ENCODE assay signal across 22 cellular contexts in genomic region chr6:144621332-144621731, GRCh38.
DNase-seq lines count a peak whose midpoint lies in the region; ATAC-seq, FAIRE-seq and TF ChIP-seq lines count a peak whose summit lies in the region.
"Had no signal": no experiment of that assay in that cellular context is flagged by ENCODE, and none has a peak within 500 bp of the region (broad histone marks: within the 10 kb centered on the region; RNA-seq: fewer than 3 reads in every experiment).

No MANE protein-coding gene starts in this region.

- H3K36me3 ChIP-seq in HepG2 (replicated peaks in 1 of 2; ENCODE audit: control insufficient read depth in 1 of 2, insufficient read depth in 2 of 2, low read length in 2 of 2) (peaks cover 1 to 2% of the 10 kb centered on the region in 2 experiments; a peak in 1 of 5 replicates), right lobe of liver (no peaks in the 10 kb centered on the region)

- DNase-seq in HepG2 (ENCODE audit: low spot score) (no peak), right lobe of liver (no peak), NCI-H226 (peak; percentile 20), amniotic epithelial cell (ENCODE audit: low read depth) (peak; percentile 26)
- DNase-seq in activated naive CD4-positive, alpha-beta T cell treated with Interleukin-2 at 50 U/mL for 16 hours: no peak
- DNase-seq in activated CD4-positive, alpha-beta T cell treated with anti-CD3 and anti-CD28 coated beads, Interleukin-2, amount 50 U/mL, for 48 hours: no peak
- DNase-seq: CD4-positive, CD25-positive, alpha-beta regulatory T cell; CD8-positive, alpha-beta T cell; DMS 273 treated with DMSO at 0.1 percent for 48 hours; DMS79; EL; GDM1; GM23248; H7; HCEC 1CT had no signal

- H2AFZ ChIP-seq in HepG2 (ENCODE audit: low read length): no peak overlapping the region
- H2AFZ ChIP-seq: GM23248 had no signal

- WGBS in HepG2 (ENCODE audit: low lambda C conversion rate): 97% methylated on average over 4 of the region's 4 CpGs
- 100% methylated on average over 4 of the region's 4 CpGs for WGBS in right lobe of liver (ENCODE audit: insufficient coverage, low coverage, low lambda C conversion rate, missing lambda C conversion rate)

- TF ChIP-seq RAD21 in HepG2 (CRISPR knock-in tag; IDR thresholded peaks at IDR 0.05): no peak

- no peak for TF ChIP-seq CTCF in HepG2 (CRISPR knock-in tag; IDR thresholded peaks at IDR 0.05)
- TF ChIP-seq CTCF in right lobe of liver (IDR thresholded peaks at IDR 0.05): no peak

- H3K4me3 ChIP-seq in HepG2 (replicated peaks in 1 of 3; ENCODE audit: insufficient read depth in 1 of 3, low read depth in 2 of 3, low read length in 3 of 3) (no peak overlapping the region), right lobe of liver (no peak overlapping the region)
- H3K4me3 ChIP-seq: BLaER1, GM12878, GM23248 had no signal

- H3K27me3 ChIP-seq in HepG2 (ENCODE audit: control insufficient read depth in 1 of 2, insufficient read depth in 2 of 2, low read length in 2 of 2) (no peaks in the 10 kb centered on the region), right lobe of liver (no peaks in the 10 kb centered on the region)
- H3K27me3 ChIP-seq: BLaER1 had no signal

- intact Hi-C loops in HepG2 (cut with micrococcal nuclease; ENCODE audit: unreplicated experiment): no loop called here
- intact Hi-C loops in right lobe of liver (cut with DNase I): no loop called here

- no TSS peak for BruUV-seq in HepG2 (replicated peaks; lab: Mats Ljungman, UMichigan)

- no peaks in the 10 kb centered on the region for H4K20me1 ChIP-seq in HepG2 (ENCODE audit: insufficient read depth, low read length)

- no peak for TF ChIP-seq POLR2A in HepG2 (IDR thresholded peaks at IDR 0.05; ENCODE audit: insufficient read depth in 1 of 2, low read depth in 2 of 2, low read length in 2 of 2)
- TF ChIP-seq POLR2A in right lobe of liver (IDR thresholded peaks at IDR 0.05): no peak

- H3K9me3 ChIP-seq in HepG2 (ENCODE audit: low read length) (no peaks in the 10 kb centered on the region), right lobe of liver (no peaks in the 10 kb centered on the region)
- H3K9me3 ChIP-seq: BLaER1 had no signal

- in situ Hi-C loops in HepG2 (cut with HindIII; ENCODE audit: extremely low pct_ligation_motif_present, low pct_unique_long_range_greater_than_20kb): no loop called here

- no peaks in the 10 kb centered on the region for H3K79me2 ChIP-seq in HepG2 (ENCODE audit: insufficient read depth, low read length)

- no peak for ATAC-seq in HepG2
- no peak for ATAC-seq in right lobe of liver
- ATAC-seq in GM21526 (IDR thresholded peaks at IDR 0.05; ENCODE audit: low FRiP score, unreplicated experiment): no peak
- ATAC-seq: CD8-positive, alpha-beta T cell; GM12878 had no signal

- no peaks in the 10 kb centered on the region for H3K4me1 ChIP-seq in HepG2 (ENCODE audit: insufficient read depth, low read length)
- no peaks in the 10 kb centered on the region for H3K4me1 ChIP-seq in right lobe of liver

- no peak for FAIRE-seq in HepG2 (lab: Jason Lieb, UNC)
- FAIRE-seq: D721Med, GM12878, H1 had no signal

- H3K27ac ChIP-seq in HepG2 (ENCODE audit: extremely low read length, insufficient read depth, low read length) (no peak overlapping the region), right lobe of liver (no peak overlapping the region)
- H3K27ac ChIP-seq: 22Rv1, BLaER1, C4-2B, GM23248 had no signal

- TF ChIP-seq EP300 in HepG2 (IDR thresholded peaks at IDR 0.05; ENCODE audit: low read depth in 2 of 2, low read length in 2 of 2) (no peak), HepG2 (CRISPR knock-in tag; IDR thresholded peaks at IDR 0.05; ENCODE audit: borderline replicate concordance) (no peak)

- POLR2A ChIA-PET in HepG2 (lab: Yijun Ruan, JAX): no interaction called here

- CTCF ChIA-PET in HepG2 (lab: Yijun Ruan, JAX; ENCODE audit: low intra/inter-chr PET ratio, low total read pairs): no interaction called here

- H3K4me2 ChIP-seq in HepG2 (ENCODE audit: low read depth, low read length): no peak overlapping the region
- H3K4me2 ChIP-seq: BLaER1 had no signal

- H3K9ac ChIP-seq in HepG2 (ENCODE audit: insufficient read depth, low read depth, low read length): no peak overlapping the region
- H3K9ac ChIP-seq: BLaER1, GM23248 had no signal

TF ChIP-seq in HepG2, 621 proteins besides CTCF, POLR2A, EP300 and RAD21:
- no peak for TF ChIP-seq NFYB (CRISPR knock-in tag; IDR thresholded peaks at IDR 0.05)
- TF ChIP-seq CEBPB (IDR thresholded peaks at IDR 0.05; ENCODE audit: borderline replicate concordance, low read depth, low read length): peak; percentile 33; the same call in 1 of the 2 replicates

Comparison
In these comparisons a context has a peak if more than half of its experiments do, and no peak if none do; other contexts are left out.
1. DNase-seq: peak in NCI-H226 (single experiment) and amniotic epithelial cell (single experiment); none in HepG2 (single experiment), right lobe of liver (0 of 3), activated naive CD4-positive, alpha-beta T cell treated with Interleukin-2 at 50 U/mL for 16 hours (single experiment) and activated CD4-positive, alpha-beta T cell treated with anti-CD3 and anti-CD28 coated beads, Interleukin-2, amount 50 U/mL, for 48 hours (0 of 2).